Comparison of ENCODE assay signal across 19 cellular contexts in the genomic region with DNA sequence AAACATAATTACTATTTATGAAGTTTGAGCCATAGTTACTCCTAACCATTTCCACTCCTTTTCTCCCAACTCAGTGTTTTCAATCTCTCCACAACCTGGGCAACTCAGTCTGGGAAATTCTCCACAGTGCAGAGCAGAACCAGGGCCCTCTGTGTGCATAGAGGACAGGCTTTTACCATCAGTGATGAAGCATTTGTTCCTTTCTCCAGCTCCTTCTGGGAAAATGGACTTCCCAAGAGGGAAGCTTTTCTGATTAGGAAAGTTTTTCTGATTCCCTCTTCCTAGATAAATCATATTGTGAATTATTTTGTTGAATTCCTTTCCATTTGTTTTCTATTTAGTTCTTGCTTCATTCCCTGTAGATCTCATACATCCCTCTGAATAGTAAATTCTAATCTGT.
DNase-seq lines count a peak whose midpoint lies in the region; ATAC-seq and TF ChIP-seq lines count a peak whose summit lies in the region.
"Had no signal": no experiment of that assay in that cellular context is flagged by ENCODE, and none has a peak within 500 bp of the region (broad histone marks: within the 10 kb centered on the region; RNA-seq: fewer than 3 reads in every experiment).

No MANE protein-coding gene starts in this region.

- no peaks in the 10 kb centered on the region for H3K36me3 Mint-ChIP-seq in neural progenitor cell
- H3K36me3 Mint-ChIP-seq: CD4-positive, CD25-positive, alpha-beta regulatory T cell had no signal

- H3K4me3 Mint-ChIP-seq in neural progenitor cell: no peak overlapping the region
- H3K4me3 Mint-ChIP-seq: B cell; CD4-positive, CD25-positive, alpha-beta regulatory T cell; HFFc6 had no signal

- intact Hi-C loops in testis (cut with DNase I; ENCODE audit: low total_unique reads) (no loop called here), psoas muscle (cut with DNase I) (no loop called here)

- H3K9ac ChIP-seq in adipocyte (ENCODE audit: low read length) (peak overlapping the region; percentile 71), neural progenitor cell (no peak overlapping the region)

- TF ChIP-seq POLR2A in testis (IDR thresholded peaks at IDR 0.05): no peak

- H3K27me3 Mint-ChIP-seq in neural progenitor cell (ENCODE audit: insufficient read depth, low read depth): peaks cover 3% of the 10 kb centered on the region
- H3K27me3 Mint-ChIP-seq: B cell; CD4-positive, CD25-positive, alpha-beta regulatory T cell had no signal

- no peaks in the 10 kb centered on the region for H3K9me3 Mint-ChIP-seq in neural progenitor cell
- H3K9me3 Mint-ChIP-seq: HFFc6 had no signal

- H3K4me1 ChIP-seq in adipocyte (ENCODE audit: control insufficient read depth, insufficient read depth, low read length): peaks cover 42% of the 10 kb centered on the region
- H3K4me1 ChIP-seq in neural progenitor cell: no peaks in the 10 kb centered on the region
- no peaks in the 10 kb centered on the region for H3K4me1 ChIP-seq in testis
- peaks cover 5% of the 10 kb centered on the region for H3K4me1 ChIP-seq in psoas muscle

- H3F3A ChIP-seq in neural progenitor cell (ENCODE audit: low read depth): no peaks in the 10 kb centered on the region

- H3K4me2 ChIP-seq in neural progenitor cell: no peak overlapping the region

- H3K4me3 ChIP-seq in adipocyte (ENCODE audit: low read length) (no peak overlapping the region), fibroblast of the aortic adventitia (ENCODE audit: low read depth, low read length) (no peak overlapping the region), neural progenitor cell (no peak overlapping the region), testis (no peak overlapping the region), psoas muscle (no peak overlapping the region)
- H3K4me3 ChIP-seq: GM12878, SJCRH30 had no signal

- no peaks in the 10 kb centered on the region for H3K36me3 ChIP-seq in adipocyte (ENCODE audit: control insufficient read depth, insufficient read depth, low read length, severe bottlenecking)
- no peaks in the 10 kb centered on the region for H3K36me3 ChIP-seq in neural progenitor cell
- H3K36me3 ChIP-seq in testis (ENCODE audit: low read depth, missing control alignments): no peaks in the 10 kb centered on the region
- no peaks in the 10 kb centered on the region for H3K36me3 ChIP-seq in psoas muscle (ENCODE audit: insufficient read depth in 1 of 2, low read depth in 1 of 2)
- H3K36me3 ChIP-seq: SJCRH30 had no signal

- no peaks in the 10 kb centered on the region for H3K79me2 ChIP-seq in neural progenitor cell (ENCODE audit: low read depth)

- no peaks in the 10 kb centered on the region for H4K20me1 ChIP-seq in neural progenitor cell (ENCODE audit: low read depth)

- TF ChIP-seq CTCF in fibroblast of the aortic adventitia (IDR thresholded peaks at IDR 0.05; ENCODE audit: insufficient read depth, low read length) (no peak), neural progenitor cell (IDR thresholded peaks at IDR 0.05) (no peak), testis (IDR thresholded peaks at IDR 0.05) (no peak), psoas muscle (IDR thresholded peaks at IDR 0.05) (no peak)

- DNase-seq in adipocyte (ENCODE audit: low read depth) (peak; percentile 18), fibroblast of the aortic adventitia (ENCODE audit: low read depth) (peak; percentile 59), neural progenitor cell (ENCODE audit: low spot score) (no peak), testis (peak; percentile 21), NCI-H1436 treated with DMSO at 0.1 percent for 48 hours (lab: John Stamatoyannopoulos, UW) (no peak), psoas muscle (no peak)
- DNase-seq: Calu3; CD4-positive, CD25-positive, alpha-beta regulatory T cell; DMS79; HFFc6; NCI-H1417; NCI-H2029; NCI-H2171; NCI-H748 treated with DMSO at 0.1 percent for 48 hours; RPMI8226; SJCRH30 had no signal

- H3K27ac ChIP-seq in neural progenitor cell: no peak overlapping the region
- H3K27ac ChIP-seq in testis: no peak overlapping the region
- no peak overlapping the region for H3K27ac ChIP-seq in psoas muscle
- H3K27ac ChIP-seq: SJCRH30 had no signal

- ATAC-seq in psoas muscle (no peak), GM21390 (IDR thresholded peaks at IDR 0.05; ENCODE audit: unreplicated experiment) (no peak)
- ATAC-seq: GM12878 had no signal

- H3K9me3 ChIP-seq in adipocyte (ENCODE audit: control insufficient read depth, low read length) (no peaks in the 10 kb centered on the region), neural progenitor cell (ENCODE audit: low read depth) (no peaks in the 10 kb centered on the region), testis (no peaks in the 10 kb centered on the region), psoas muscle (no peaks in the 10 kb centered on the region)
- H3K9me3 ChIP-seq: SJCRH30 had no signal

- no peaks in the 10 kb centered on the region for H3K27me3 ChIP-seq in adipocyte (replicated peaks; ENCODE audit: control insufficient read depth, insufficient read depth, low read length)
- no peaks in the 10 kb centered on the region for H3K27me3 ChIP-seq in neural progenitor cell
- H3K27me3 ChIP-seq in testis: no peaks in the 10 kb centered on the region
- no peaks in the 10 kb centered on the region for H3K27me3 ChIP-seq in psoas muscle (ENCODE audit: insufficient read depth in 3 of 3, low read length in 2 of 3)
- H3K27me3 ChIP-seq: SJCRH30 had no signal

- no peaks in the 10 kb centered on the region for H3K4me1 Mint-ChIP-seq in neural progenitor cell
- H3K4me1 Mint-ChIP-seq: B cell; CD4-positive, CD25-positive, alpha-beta regulatory T cell had no signal

- H2AFZ ChIP-seq in neural progenitor cell (replicated peaks): peak overlapping the region; percentile 35

- H3K27ac Mint-ChIP-seq in neural progenitor cell: no peak overlapping the region
- H3K27ac Mint-ChIP-seq: B cell; CD4-positive, CD25-positive, alpha-beta regulatory T cell; HFFc6 had no signal

Comparison
In these comparisons a context has a peak if more than half of its experiments do, and no peak if none do; other contexts are left out.
1. DNase-seq: peak in adipocyte (single experiment), fibroblast of the aortic adventitia (single experiment) and testis (single experiment); none in neural progenitor cell (single experiment), NCI-H1436 treated with DMSO at 0.1 percent for 48 hours (single experiment) and psoas muscle (0 of 2).